ENCODE assay signal across 2 cellular contexts in genomic region chr12:27505124-27505523, GRCh38.
TF ChIP-seq lines count a peak whose summit lies in the region.

No MANE protein-coding gene starts in this region.

TF ChIP-seq in A549, 52 proteins besides CTCF, POLR2A, EP300 and RAD21 (continued from another document):
- TF ChIP-seq ESRRA (IDR thresholded peaks at IDR 0.05; ENCODE audit: borderline replicate concordance, low read length) = no peak
- no peak for TF ChIP-seq RFX5 (IDR thresholded peaks at IDR 0.05)
- no peak for TF ChIP-seq HEYL (CRISPR knock-in tag; IDR thresholded peaks at IDR 0.05)
- no peak for TF ChIP-seq ZC3H11A (IDR thresholded peaks at IDR 0.05)
- no peak for TF ChIP-seq FOXS1 (CRISPR knock-in tag; IDR thresholded peaks at IDR 0.05)
TF ChIP-seq in A549: peak in this region for 0.

TF ChIP-seq in GM23338, 12 proteins besides CTCF, POLR2A, EP300 and RAD21:
- no peak for TF ChIP-seq REST (IDR thresholded peaks at IDR 0.05; ENCODE audit: unreplicated experiment)
- TF ChIP-seq, protein P1, sequence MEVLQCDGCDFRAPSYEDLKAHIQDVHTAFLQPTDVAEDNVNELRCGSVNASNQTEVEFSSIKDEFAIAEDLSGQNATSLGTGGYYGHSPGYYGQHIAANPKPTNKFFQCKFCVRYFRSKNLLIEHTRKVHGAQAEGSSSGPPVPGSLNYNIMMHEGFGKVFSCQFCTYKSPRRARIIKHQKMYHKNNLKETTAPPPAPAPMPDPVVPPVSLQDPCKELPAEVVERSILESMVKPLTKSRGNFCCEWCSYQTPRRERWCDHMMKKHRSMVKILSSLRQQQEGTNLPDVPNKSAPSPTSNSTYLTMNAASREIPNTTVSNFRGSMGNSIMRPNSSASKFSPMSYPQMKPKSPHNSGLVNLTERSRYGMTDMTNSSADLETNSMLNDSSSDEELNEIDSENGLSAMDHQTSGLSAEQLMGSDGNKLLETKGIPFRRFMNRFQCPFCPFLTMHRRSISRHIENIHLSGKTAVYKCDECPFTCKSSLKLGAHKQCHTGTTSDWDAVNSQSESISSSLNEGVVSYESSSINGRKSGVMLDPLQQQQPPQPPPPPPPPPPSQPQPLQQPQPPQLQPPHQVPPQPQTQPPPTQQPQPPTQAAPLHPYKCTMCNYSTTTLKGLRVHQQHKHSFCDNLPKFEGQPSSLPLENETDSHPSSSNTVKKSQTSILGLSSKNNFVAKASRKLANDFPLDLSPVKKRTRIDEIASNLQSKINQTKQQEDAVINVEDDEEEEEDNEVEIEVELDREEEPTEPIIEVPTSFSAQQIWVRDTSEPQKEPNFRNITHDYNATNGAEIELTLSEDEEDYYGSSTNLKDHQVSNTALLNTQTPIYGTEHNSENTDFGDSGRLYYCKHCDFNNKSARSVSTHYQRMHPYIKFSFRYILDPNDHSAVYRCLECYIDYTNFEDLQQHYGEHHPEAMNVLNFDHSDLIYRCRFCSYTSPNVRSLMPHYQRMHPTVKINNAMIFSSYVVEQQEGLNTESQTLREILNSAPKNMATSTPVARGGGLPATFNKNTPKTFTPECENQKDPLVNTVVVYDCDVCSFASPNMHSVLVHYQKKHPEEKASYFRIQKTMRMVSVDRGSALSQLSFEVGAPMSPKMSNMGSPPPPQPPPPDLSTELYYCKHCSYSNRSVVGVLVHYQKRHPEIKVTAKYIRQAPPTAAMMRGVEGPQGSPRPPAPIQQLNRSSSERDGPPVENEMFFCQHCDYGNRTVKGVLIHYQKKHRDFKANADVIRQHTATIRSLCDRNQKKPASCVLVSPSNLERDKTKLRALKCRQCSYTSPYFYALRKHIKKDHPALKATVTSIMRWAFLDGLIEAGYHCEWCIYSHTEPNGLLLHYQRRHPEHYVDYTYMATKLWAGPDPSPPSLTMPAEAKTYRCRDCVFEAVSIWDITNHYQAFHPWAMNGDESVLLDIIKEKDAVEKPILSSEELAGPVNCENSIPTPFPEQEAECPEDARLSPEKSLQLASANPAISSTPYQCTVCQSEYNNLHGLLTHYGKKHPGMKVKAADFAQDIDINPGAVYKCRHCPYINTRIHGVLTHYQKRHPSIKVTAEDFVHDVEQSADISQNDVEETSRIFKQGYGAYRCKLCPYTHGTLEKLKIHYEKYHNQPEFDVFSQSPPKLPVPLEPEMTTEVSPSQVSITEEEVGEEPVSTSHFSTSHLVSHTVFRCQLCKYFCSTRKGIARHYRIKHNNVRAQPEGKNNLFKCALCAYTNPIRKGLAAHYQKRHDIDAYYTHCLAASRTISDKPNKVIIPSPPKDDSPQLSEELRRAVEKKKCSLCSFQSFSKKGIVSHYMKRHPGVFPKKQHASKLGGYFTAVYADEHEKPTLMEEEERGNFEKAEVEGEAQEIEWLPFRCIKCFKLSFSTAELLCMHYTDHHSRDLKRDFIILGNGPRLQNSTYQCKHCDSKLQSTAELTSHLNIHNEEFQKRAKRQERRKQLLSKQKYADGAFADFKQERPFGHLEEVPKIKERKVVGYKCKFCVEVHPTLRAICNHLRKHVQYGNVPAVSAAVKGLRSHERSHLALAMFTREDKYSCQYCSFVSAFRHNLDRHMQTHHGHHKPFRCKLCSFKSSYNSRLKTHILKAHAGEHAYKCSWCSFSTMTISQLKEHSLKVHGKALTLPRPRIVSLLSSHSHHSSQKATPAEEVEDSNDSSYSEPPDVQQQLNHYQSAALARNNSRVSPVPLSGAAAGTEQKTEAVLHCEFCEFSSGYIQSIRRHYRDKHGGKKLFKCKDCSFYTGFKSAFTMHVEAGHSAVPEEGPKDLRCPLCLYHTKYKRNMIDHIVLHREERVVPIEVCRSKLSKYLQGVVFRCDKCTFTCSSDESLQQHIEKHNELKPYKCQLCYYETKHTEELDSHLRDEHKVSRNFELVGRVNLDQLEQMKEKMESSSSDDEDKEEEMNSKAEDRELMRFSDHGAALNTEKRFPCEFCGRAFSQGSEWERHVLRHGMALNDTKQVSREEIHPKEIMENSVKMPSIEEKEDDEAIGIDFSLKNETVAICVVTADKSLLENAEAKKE (CRISPR knock-in tag; IDR thresholded peaks at IDR 0.05) = no peak
- TF ChIP-seq EZH2 (IDR thresholded peaks at IDR 0.05; ENCODE audit: low read depth, unreplicated experiment) = no peak
- TF ChIP-seq JUNB (IDR thresholded peaks at IDR 0.05; ENCODE audit: unreplicated experiment) = no peak
- no peak for TF ChIP-seq ZNF114 (CRISPR knock-in tag; IDR thresholded peaks at IDR 0.05)
- TF ChIP-seq STAT1 (IDR thresholded peaks at IDR 0.05; ENCODE audit: unreplicated experiment) = no peak
- TF ChIP-seq EZH2phosphoT487 (IDR thresholded peaks at IDR 0.05; ENCODE audit: unreplicated experiment) = no peak
- TF ChIP-seq CREB1 (CRISPR knock-in tag; IDR thresholded peaks at IDR 0.05; ENCODE audit: low read depth) = no peak
- TF ChIP-seq ZNF331 (CRISPR knock-in tag; IDR thresholded peaks at IDR 0.05; ENCODE audit: low read depth) = no peak
TF ChIP-seq in GM23338: peak in this region for 0.
